11 cellular contexts compared by ENCODE assay signal in the genomic region with DNA sequence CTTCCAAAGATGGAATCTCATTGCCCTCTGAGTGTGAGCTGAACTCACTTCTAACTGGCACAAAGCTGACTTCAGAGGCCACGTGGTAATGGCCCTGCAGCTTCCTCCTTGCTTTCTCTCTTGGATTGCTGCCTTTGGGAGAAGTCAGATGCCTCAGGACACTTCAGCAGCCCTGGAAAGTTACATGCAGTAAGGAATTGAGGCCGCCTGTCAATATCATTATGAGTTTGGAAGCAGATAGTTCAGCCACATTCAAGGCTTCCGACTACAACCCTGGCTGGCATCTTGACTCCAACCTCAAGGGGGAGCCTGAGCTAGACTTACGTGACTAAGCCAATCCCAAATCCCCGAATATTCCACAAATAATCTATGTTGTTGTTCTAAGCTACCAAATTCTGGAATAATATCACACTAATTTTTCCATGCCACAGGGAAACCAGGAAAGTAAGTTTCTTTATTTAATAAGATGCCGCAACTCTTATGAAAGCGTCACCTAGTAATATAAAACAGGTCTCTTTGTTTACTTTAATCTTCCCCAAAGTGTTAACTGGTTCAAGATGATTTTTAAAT. TPM values are rescaled to one million over a fixed set of nuclear protein-coding genes. Genes with fewer than 3 reads are reported as not detected.
DNase-seq lines count a peak whose midpoint lies in the region; ATAC-seq and TF ChIP-seq lines count a peak whose summit lies in the region.
"Had no signal": no experiment of that assay in that cellular context is flagged by ENCODE, and none has a peak within 500 bp of the region (broad histone marks: within the 10 kb centered on the region; RNA-seq: fewer than 3 reads in every experiment).

No MANE protein-coding gene starts in this region.

- no peaks in the 10 kb centered on the region for H3K9me3 Mint-ChIP-seq in activated naive CD8-positive, alpha-beta T cell treated with anti-CD3 and anti-CD28 coated beads, Interleukin-2, amount 50 U/mL, for 24 hours
- H3K9me3 Mint-ChIP-seq: activated naive CD4-positive, alpha-beta T cell treated with anti-CD3 and anti-CD28 coated beads, Interleukin-2, amount 50 U/mL, for 24 hours; CD4-positive, CD25-positive, alpha-beta regulatory T cell; stimulated activated naive CD8-positive, alpha-beta T cell treated with anti-CD3 and anti-CD28 coated beads, Interleukin-15, Interleukin-2, amounts not matched to agents 100 ng/mL and 50 ng/mL, for 24 hours had no signal

- no peaks in the 10 kb centered on the region for H3K9me3 ChIP-seq in right atrium auricular region

- no peak overlapping the region for H3K4me3 Mint-ChIP-seq in activated naive CD8-positive, alpha-beta T cell treated with anti-CD3 and anti-CD28 coated beads, Interleukin-2, amount 50 U/mL, for 24 hours
- H3K4me3 Mint-ChIP-seq: activated naive CD4-positive, alpha-beta T cell treated with anti-CD3 and anti-CD28 coated beads, Interleukin-2, amount 50 U/mL, for 24 hours; CD4-positive, CD25-positive, alpha-beta regulatory T cell; stimulated activated naive CD8-positive, alpha-beta T cell treated with anti-CD3 and anti-CD28 coated beads, Interleukin-15, Interleukin-2, amounts not matched to agents 100 ng/mL and 50 ng/mL, for 24 hours had no signal

- TF ChIP-seq CTCF in LNCAP (IDR thresholded peaks at IDR 0.05): peak; percentile 71
- peak; percentile 57 to 76 for TF ChIP-seq CTCF in right atrium auricular region (IDR thresholded peaks at IDR 0.05)

- H3K4me1 Mint-ChIP-seq in activated naive CD8-positive, alpha-beta T cell treated with anti-CD3 and anti-CD28 coated beads, Interleukin-2, amount 50 U/mL, for 24 hours: peaks cover 12% of the 10 kb centered on the region

- no peaks in the 10 kb centered on the region for H3K27me3 Mint-ChIP-seq in activated naive CD8-positive, alpha-beta T cell treated with anti-CD3 and anti-CD28 coated beads, Interleukin-2, amount 50 U/mL, for 24 hours
- H3K27me3 Mint-ChIP-seq: activated naive CD4-positive, alpha-beta T cell treated with anti-CD3 and anti-CD28 coated beads, Interleukin-2, amount 50 U/mL, for 24 hours; CD4-positive, CD25-positive, alpha-beta regulatory T cell; stimulated activated naive CD8-positive, alpha-beta T cell treated with anti-CD3 and anti-CD28 coated beads, Interleukin-15, Interleukin-2, amounts not matched to agents 100 ng/mL and 50 ng/mL, for 24 hours had no signal

- peak; percentile 62 for DNase-seq in DMS53 (lab: John Stamatoyannopoulos, UW)
- no peak for DNase-seq in DMS53 treated with DMSO at 0.1 percent for 48 hours (lab: John Stamatoyannopoulos, UW; ENCODE audit: unreplicated experiment)
- DNase-seq in amniotic stem cell (lab: John Stamatoyannopoulos, UW): peak; percentile 64
- peak; percentile 66 for DNase-seq in right atrium auricular region (ENCODE audit: low spot score)
- DNase-seq in skeletal muscle cell (ENCODE audit: low read depth): peak; percentile 24
- DNase-seq in activated naive CD8-positive, alpha-beta T cell treated with anti-CD3 and anti-CD28 coated beads, Interleukin-2, amount 50 U/mL, for 24 hours: no peak

- no peak for ATAC-seq in activated naive CD8-positive, alpha-beta T cell treated with anti-CD3 and anti-CD28 coated beads, Interleukin-2, amount 50 U/mL, for 24 hours
- ATAC-seq in GM19455 (IDR thresholded peaks at IDR 0.05; ENCODE audit: unreplicated experiment): no peak

- H3K36me3 Mint-ChIP-seq in activated naive CD8-positive, alpha-beta T cell treated with anti-CD3 and anti-CD28 coated beads, Interleukin-2, amount 50 U/mL, for 24 hours (ENCODE audit: low read depth): peaks cover 22% of the 10 kb centered on the region

- H3K36me3 ChIP-seq in right atrium auricular region: peaks cover 28% of the 10 kb centered on the region

- H3K4me1 ChIP-seq in right atrium auricular region: peaks cover 0 to 12% of the 10 kb centered on the region in 2 donors

- H3K4me3 ChIP-seq in right atrium auricular region (no peak overlapping the region), skeletal muscle cell (ENCODE audit: low read depth, low read length) (no peak overlapping the region)

- no peaks in the 10 kb centered on the region for H3K27me3 ChIP-seq in right atrium auricular region

- no peak overlapping the region for H3K27ac ChIP-seq in right atrium auricular region

- H3K27ac Mint-ChIP-seq in activated naive CD8-positive, alpha-beta T cell treated with anti-CD3 and anti-CD28 coated beads, Interleukin-2, amount 50 U/mL, for 24 hours: no peak overlapping the region
- H3K27ac Mint-ChIP-seq: activated naive CD4-positive, alpha-beta T cell treated with anti-CD3 and anti-CD28 coated beads, Interleukin-2, amount 50 U/mL, for 24 hours; stimulated activated naive CD8-positive, alpha-beta T cell treated with anti-CD3 and anti-CD28 coated beads, Interleukin-15, Interleukin-2, amounts not matched to agents 100 ng/mL and 50 ng/mL, for 24 hours had no signal

RNA-seq across cellular contexts. Expression of gene CEP20, which starts 13.6 kb away (rescaled TPM):
- 10 to 100 TPM; 20.1 to 35.9 TPM for total RNA-seq in right atrium auricular region

RNA-seq across cellular contexts. Expression of gene MYH11, which starts 18.0 kb away (rescaled TPM):
- total RNA-seq in right atrium auricular region: 10 to 100 TPM; 60.8 to 89.0 TPM
- total RNA-seq: CD4-positive, CD25-positive, alpha-beta regulatory T cell had no signal

Comparison
In these comparisons a context has a peak if more than half of its experiments do, and no peak if none do; other contexts are left out.
1. DNase-seq: peak in DMS53 (single experiment), amniotic stem cell (single experiment), right atrium auricular region (single experiment) and skeletal muscle cell (single experiment); none in DMS53 treated with DMSO at 0.1 percent for 48 hours (single experiment) and activated naive CD8-positive, alpha-beta T cell treated with anti-CD3 and anti-CD28 coated beads, Interleukin-2, amount 50 U/mL, for 24 hours (single experiment).